2 cellular contexts compared by ENCODE assay signal in genomic region chr14:89406941-89407340, GRCh38.
TF ChIP-seq lines count a peak whose summit lies in the region.

No MANE protein-coding gene starts in this region.

TF ChIP-seq in GM12878, 131 proteins besides CTCF, POLR2A, EP300 and RAD21:
- TF ChIP-seq, protein P1, sequence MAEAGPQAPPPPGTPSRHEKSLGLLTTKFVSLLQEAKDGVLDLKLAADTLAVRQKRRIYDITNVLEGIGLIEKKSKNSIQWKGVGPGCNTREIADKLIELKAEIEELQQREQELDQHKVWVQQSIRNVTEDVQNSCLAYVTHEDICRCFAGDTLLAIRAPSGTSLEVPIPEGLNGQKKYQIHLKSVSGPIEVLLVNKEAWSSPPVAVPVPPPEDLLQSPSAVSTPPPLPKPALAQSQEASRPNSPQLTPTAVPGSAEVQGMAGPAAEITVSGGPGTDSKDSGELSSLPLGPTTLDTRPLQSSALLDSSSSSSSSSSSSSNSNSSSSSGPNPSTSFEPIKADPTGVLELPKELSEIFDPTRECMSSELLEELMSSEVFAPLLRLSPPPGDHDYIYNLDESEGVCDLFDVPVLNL (IDR thresholded peaks at IDR 0.05; ENCODE audit: low read depth, low read length): no peak
- TF ChIP-seq SUPT20H (IDR thresholded peaks at IDR 0.05; ENCODE audit: borderline replicate concordance, control insufficient read depth, low read depth, low read length): no peak

TF ChIP-seq in liver, 16 proteins besides CTCF, POLR2A, EP300 and RAD21:
- TF ChIP-seq FOXA2 (IDR thresholded peaks at IDR 0.05) (no peak), RXRA (IDR thresholded peaks at IDR 0.05) (peak; percentile 47 to 52), YY1 (IDR thresholded peaks at IDR 0.05) (no peak), EGR1 (IDR thresholded peaks at IDR 0.05; ENCODE audit: low read depth in 2 of 2) (peak; percentile 38 to 48), NR2F2 (IDR thresholded peaks at IDR 0.05) (peak; percentile 59), REST (IDR thresholded peaks at IDR 0.05) (no peak), ATF3 (IDR thresholded peaks at IDR 0.05) (no peak), SP1 (IDR thresholded peaks at IDR 0.05) (peak; percentile 11), FOXA1 (IDR thresholded peaks at IDR 0.05) (no peak), GABPA (IDR thresholded peaks at IDR 0.05 in 1 of 2, conservative IDR thresholded peaks at IDR 0.05 in 1 of 2) (no peak), JUND (IDR thresholded peaks at IDR 0.05) (no peak)
- TF ChIP-seq, protein P2, sequence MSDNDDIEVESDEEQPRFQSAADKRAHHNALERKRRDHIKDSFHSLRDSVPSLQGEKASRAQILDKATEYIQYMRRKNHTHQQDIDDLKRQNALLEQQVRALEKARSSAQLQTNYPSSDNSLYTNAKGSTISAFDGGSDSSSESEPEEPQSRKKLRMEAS (IDR thresholded peaks at IDR 0.05): peak; percentile 60
